In genomic region chr13:51620165-51620983, GRCh38 we compare ENCODE assay signal across 1 cellular context.
TF ChIP-seq lines count a peak whose summit lies in the region.

No MANE protein-coding gene starts in this region.

TF ChIP-seq in SK-N-SH treated with all-trans-retinoic acid at 6 μM for 48 hours, 23 proteins besides CTCF, POLR2A, EP300 and RAD21 (continued from another document):
- TF ChIP-seq, protein P1, sequence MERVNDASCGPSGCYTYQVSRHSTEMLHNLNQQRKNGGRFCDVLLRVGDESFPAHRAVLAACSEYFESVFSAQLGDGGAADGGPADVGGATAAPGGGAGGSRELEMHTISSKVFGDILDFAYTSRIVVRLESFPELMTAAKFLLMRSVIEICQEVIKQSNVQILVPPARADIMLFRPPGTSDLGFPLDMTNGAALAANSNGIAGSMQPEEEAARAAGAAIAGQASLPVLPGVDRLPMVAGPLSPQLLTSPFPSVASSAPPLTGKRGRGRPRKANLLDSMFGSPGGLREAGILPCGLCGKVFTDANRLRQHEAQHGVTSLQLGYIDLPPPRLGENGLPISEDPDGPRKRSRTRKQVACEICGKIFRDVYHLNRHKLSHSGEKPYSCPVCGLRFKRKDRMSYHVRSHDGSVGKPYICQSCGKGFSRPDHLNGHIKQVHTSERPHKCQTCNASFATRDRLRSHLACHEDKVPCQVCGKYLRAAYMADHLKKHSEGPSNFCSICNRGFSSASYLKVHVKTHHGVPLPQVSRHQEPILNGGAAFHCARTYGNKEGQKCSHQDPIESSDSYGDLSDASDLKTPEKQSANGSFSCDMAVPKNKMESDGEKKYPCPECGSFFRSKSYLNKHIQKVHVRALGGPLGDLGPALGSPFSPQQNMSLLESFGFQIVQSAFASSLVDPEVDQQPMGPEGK (CRISPR knock-in tag; IDR thresholded peaks at IDR 0.05; ENCODE audit: borderline replicate concordance) = no peak
